ENCODE assay signal across 22 cellular contexts in the genomic region with DNA sequence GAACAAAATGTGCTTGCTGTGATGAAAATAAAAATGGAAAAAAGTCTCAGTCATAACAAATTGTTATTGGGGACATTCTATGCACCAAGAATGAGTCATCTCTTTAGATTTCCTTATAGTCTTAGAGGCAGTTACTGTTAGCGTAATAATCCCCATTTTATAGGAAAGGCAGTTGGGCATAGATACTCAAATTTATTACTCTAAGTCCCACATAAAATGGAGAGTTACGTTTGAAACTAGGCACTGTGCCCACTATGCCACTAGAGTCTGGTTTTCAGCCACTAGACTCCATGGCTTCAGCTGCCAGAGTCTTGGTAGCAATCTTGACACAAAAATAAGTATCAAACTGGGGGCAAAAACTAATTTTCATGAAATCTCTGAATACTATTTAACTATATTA.
"Had no signal": no experiment of that assay in that cellular context is flagged by ENCODE, and none has a peak within 500 bp of the region (broad histone marks: within the 10 kb centered on the region; RNA-seq: fewer than 3 reads in every experiment).

No MANE protein-coding gene starts in this region.

- H3K36me3 ChIP-seq: brain microvascular endothelial cell had no signal

- H3K27ac ChIP-seq: brain microvascular endothelial cell, epithelial cell of prostate had no signal

- DNase-seq: activated CD4-positive, alpha-beta memory T cell treated with anti-CD3 and anti-CD28 coated beads, Interleukin-2, amount 10 ng/mL, durations not matched to agents 7 days and 5 days; activated CD4-positive, alpha-beta T cell treated with anti-CD3 and anti-CD28 coated beads for 1 hour; activated CD4-positive, alpha-beta T cell treated with anti-CD3 and anti-CD28 coated beads for 4 hours; activated CD4-positive, alpha-beta T cell treated with anti-CD3 and anti-CD28 coated beads, Interleukin-2, amount 10 ng/mL, durations not matched to agents 7 days and 5 days; activated CD4-positive, alpha-beta T cell treated with anti-CD3 and anti-CD28 coated beads, Interleukin-2, amount 50 U/mL, for 4 hours; activated CD4-positive, CD25-positive, alpha-beta regulatory T cell; activated CD8-positive, alpha-beta memory T cell treated with anti-CD3 and anti-CD28 coated beads, Interleukin-2, amount 50 U/mL, for 48 hours; activated gamma-delta T cell; activated naive CD4-positive, alpha-beta T cell; activated naive CD4-positive, alpha-beta T cell treated with anti-CD3 and anti-CD28 coated beads, Interleukin-2, amount 10 ng/mL, durations not matched to agents 7 days and 5 days; activated naive CD8-positive, alpha-beta T cell treated with anti-CD3 and anti-CD28 coated beads, Interleukin-2, amount 10 ng/mL, durations not matched to agents 7 days and 5 days; activated T-cell treated with anti-CD3 and anti-CD28 coated beads for 4 hours; activated T-cell treated with anti-CD3 and anti-CD28 coated beads, Interleukin-2, amount 50 U/mL, for 24 hours; activated T-cell treated with anti-CD3 and anti-CD28 coated beads, Interleukin-2, amount 50 U/mL, for 72 hours; brain microvascular endothelial cell; caudate nucleus; effector CD8-positive, alpha-beta T cell; foreskin fibroblast; head of caudate nucleus; T-helper 2 cell had no signal

- H3K27me3 ChIP-seq: brain microvascular endothelial cell had no signal

- ATAC-seq: activated naive CD4-positive, alpha-beta T cell treated with anti-CD3 and anti-CD28 coated beads, Interleukin-2, amount 50 U/mL, for 72 hours; activated T-cell treated with anti-CD3 and anti-CD28 coated beads, Interleukin-2, amount 50 U/mL, for 72 hours had no signal
